In genomic region chr3:188546835-188547670, GRCh38 we compare ENCODE assay signal across 14 cellular contexts.
DNase-seq lines count a peak whose midpoint lies in the region; ATAC-seq and TF ChIP-seq lines count a peak whose summit lies in the region.
"Had no signal": no experiment of that assay in that cellular context is flagged by ENCODE, and none has a peak within 500 bp of the region (broad histone marks: within the 10 kb centered on the region; RNA-seq: fewer than 3 reads in every experiment).

No MANE protein-coding gene starts in this region.

- WGBS in aorta, 2 donors: 87 to 88% methylated on average over 6 of the region's 6 CpGs

- no peak for TF ChIP-seq CTCF in mesothelial cell of epicardium (IDR thresholded peaks at IDR 0.05; ENCODE audit: unreplicated experiment)

- in situ Hi-C loops in Caki2 (cut with HindIII; ENCODE audit: low pct_unique_long_range_greater_than_20kb, low sequenced_read_pairs): no loop called here

- no peaks in the 10 kb centered on the region for H3K9me3 ChIP-seq in aorta (ENCODE audit: control insufficient read depth, low read length)
- H3K9me3 ChIP-seq: left lung had no signal

- DNase-seq in Caki2 (ENCODE audit: low read depth) (peak; percentile 23), NCI-H460 (ENCODE audit: extremely low read depth, low read depth) (peak; percentile 33), dermis microvascular lymphatic vessel endothelial cell (ENCODE audit: low read depth in 2 of 2) (peak; percentile 61 to 89), mesothelial cell of epicardium (ENCODE audit: low spot score in 2 of 2, unreplicated experiment in 2 of 2) (no peak), left ventricle myocardium superior (no peak), NCI-H1436 treated with DMSO at 0.1 percent for 48 hours (lab: John Stamatoyannopoulos, UW) (no peak), aorta (no peak), GOT3 (lab: John Stamatoyannopoulos, UW) (no peak)
- DNase-seq: CD4-positive, CD25-positive, alpha-beta regulatory T cell; left lung; MM.1S; NCI-H2171 treated with DMSO at 0.1 percent for 48 hours; T-helper 17 cell had no signal

- H3K27me3 ChIP-seq in aorta (ENCODE audit: control insufficient read depth in 1 of 2, insufficient read depth in 2 of 2, low read length in 1 of 2): no peaks in the 10 kb centered on the region
- H3K27me3 ChIP-seq: left lung had no signal

- peaks cover 5 to 7% of the 10 kb centered on the region in 2 donors for H3K4me1 ChIP-seq in aorta (ENCODE audit: control insufficient read depth in 1 of 2, insufficient read depth in 2 of 2, low read length in 2 of 2)
- H3K4me1 ChIP-seq: left lung had no signal

- H3K27ac ChIP-seq in aorta (ENCODE audit: low read depth in 1 of 2, low read length in 2 of 2): no peak overlapping the region
- H3K27ac ChIP-seq: left lung had no signal

- H3K4me1 Mint-ChIP-seq in mesothelial cell of epicardium: no peaks in the 10 kb centered on the region

- H3K27ac Mint-ChIP-seq in mesothelial cell of epicardium: peak overlapping the region; percentile 29
- H3K27ac Mint-ChIP-seq: CD4-positive, CD25-positive, alpha-beta regulatory T cell; stimulated activated effector memory CD8-positive, alpha-beta T cell treated with anti-CD3 and anti-CD28 coated beads, Interleukin-12 subunit alpha, Interleukin-12 subunit beta, amount 100 ng/mL, for 72 hours; T-helper 17 cell had no signal

- intact Hi-C loops in left ventricle myocardium superior (cut with micrococcal nuclease) (no loop called here), aorta (cut with DNase I) (no loop called here)

- H3K36me3 Mint-ChIP-seq in mesothelial cell of epicardium: peaks cover 3% of the 10 kb centered on the region
- H3K36me3 Mint-ChIP-seq: stimulated activated effector memory CD8-positive, alpha-beta T cell treated with anti-CD3 and anti-CD28 coated beads, Interleukin-12 subunit alpha, Interleukin-12 subunit beta, amount 100 ng/mL, for 72 hours had no signal

- H3K4me3 Mint-ChIP-seq in mesothelial cell of epicardium: no peak overlapping the region
- H3K4me3 Mint-ChIP-seq: CD4-positive, CD25-positive, alpha-beta regulatory T cell; stimulated activated effector memory CD8-positive, alpha-beta T cell treated with anti-CD3 and anti-CD28 coated beads, Interleukin-12 subunit alpha, Interleukin-12 subunit beta, amount 100 ng/mL, for 72 hours; T-helper 17 cell had no signal

- no peak overlapping the region for H3K4me3 ChIP-seq in aorta (ENCODE audit: low read length in 2 of 2)
- H3K4me3 ChIP-seq: left lung had no signal

- no peaks in the 10 kb centered on the region for H3K9me3 Mint-ChIP-seq in mesothelial cell of epicardium

- H3K27me3 Mint-ChIP-seq in mesothelial cell of epicardium (ENCODE audit: low read depth): no peaks in the 10 kb centered on the region
- H3K27me3 Mint-ChIP-seq: CD4-positive, CD25-positive, alpha-beta regulatory T cell; T-helper 17 cell had no signal

- ATAC-seq in left ventricle myocardium superior (no peak), aorta (ENCODE audit: low FRiP score) (no peak)
- ATAC-seq: left lung; stimulated activated effector memory CD8-positive, alpha-beta T cell treated with anti-CD3 and anti-CD28 coated beads, Interleukin-12 subunit alpha, Interleukin-12 subunit beta, amount 100 ng/mL, for 72 hours; T-helper 17 cell had no signal

- H3K36me3 ChIP-seq in aorta (ENCODE audit: control insufficient read depth in 1 of 2, insufficient read depth in 2 of 2, low read length in 1 of 2): no peaks in the 10 kb centered on the region
- H3K36me3 ChIP-seq: left lung had no signal

Comparison
In these comparisons a context has a peak if more than half of its experiments do, and no peak if none do; other contexts are left out.
1. DNase-seq: peak in Caki2 (single experiment), NCI-H460 (single experiment) and dermis microvascular lymphatic vessel endothelial cell (2 of 2); none in mesothelial cell of epicardium (0 of 2), left ventricle myocardium superior (single experiment), NCI-H1436 treated with DMSO at 0.1 percent for 48 hours (single experiment), aorta (0 of 2) and GOT3 (single experiment).